9 cellular contexts compared by ENCODE assay signal in the genomic region with DNA sequence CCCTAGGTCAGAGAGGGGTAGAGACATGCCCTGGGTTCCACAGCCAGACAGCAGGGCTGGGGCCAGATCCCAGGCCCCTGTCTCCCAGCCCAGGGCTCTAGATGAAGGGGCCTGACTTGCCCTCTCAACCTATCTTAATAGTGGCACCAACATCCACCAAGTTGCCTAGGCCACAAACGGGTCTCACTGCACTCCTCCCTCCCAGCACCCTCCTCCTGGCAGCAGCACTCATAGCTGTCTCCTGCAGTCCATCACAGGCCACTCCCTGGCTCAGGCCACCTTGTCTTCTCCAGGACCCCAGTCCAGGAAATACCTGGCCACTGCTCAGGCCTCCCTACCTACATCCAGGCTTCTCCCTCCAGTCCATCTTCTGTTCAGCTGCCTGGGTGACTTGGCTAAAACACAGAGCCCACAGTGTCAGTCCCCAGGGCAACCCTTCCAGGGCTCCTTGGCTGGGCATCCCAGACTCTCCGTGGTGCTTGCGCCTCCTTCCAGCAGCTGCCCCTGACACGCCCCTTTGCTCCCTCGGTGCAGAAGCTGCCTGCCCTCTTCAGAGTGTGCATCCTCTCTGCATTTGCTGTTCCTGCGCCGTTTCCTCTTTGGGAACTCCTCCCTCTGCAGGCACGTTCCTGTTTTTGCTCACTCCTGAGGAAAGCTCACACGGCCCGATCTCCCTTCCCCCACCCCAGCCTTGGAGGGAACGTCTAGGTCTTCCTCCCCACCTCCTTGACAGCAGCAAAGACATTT. TPM values are rescaled to one million over a fixed set of nuclear protein-coding genes. Genes with fewer than 3 reads are reported as not detected.
DNase-seq lines count a peak whose midpoint lies in the region; ATAC-seq and TF ChIP-seq lines count a peak whose summit lies in the region.
"Had no signal": no experiment of that assay in that cellular context is flagged by ENCODE, and none has a peak within 500 bp of the region (broad histone marks: within the 10 kb centered on the region; RNA-seq: fewer than 3 reads in every experiment).

No MANE protein-coding gene starts in this region.

- no peak overlapping the region for H3K4me2 ChIP-seq in fibroblast of lung (ENCODE audit: extremely low read depth, insufficient read depth, low read length)

- no peak for ATAC-seq in GM21529 (IDR thresholded peaks at IDR 0.05; ENCODE audit: unreplicated experiment)
- no peak for ATAC-seq in effector memory CD8-positive, alpha-beta T cell (replicated peaks)

- no peaks in the 10 kb centered on the region for H4K20me1 ChIP-seq in fibroblast of lung (ENCODE audit: control insufficient read depth, extremely low read depth, insufficient read depth, low read length)

- H3K4me3 Mint-ChIP-seq in osteocyte (ENCODE audit: unreplicated experiment): no peak overlapping the region
- no peak overlapping the region for H3K4me3 Mint-ChIP-seq in effector memory CD8-positive, alpha-beta T cell

- peaks cover under 1% of the 10 kb centered on the region for H3K27me3 ChIP-seq in fibroblast of lung (ENCODE audit: control insufficient read depth, insufficient read depth, low read length)

- TF ChIP-seq CTCF in fibroblast of lung (conservative IDR thresholded peaks at IDR 0.05 in 1 of 2, IDR thresholded peaks at IDR 0.05 in 1 of 2; ENCODE audit: low read depth in 1 of 2, low read length in 2 of 2): peak in 1 of 2 donors; percentile 15
- no peak for TF ChIP-seq CTCF in osteocyte (IDR thresholded peaks at IDR 0.05)

- H3K9ac ChIP-seq in fibroblast of lung (ENCODE audit: insufficient read depth, low read length): peak overlapping the region; percentile 40

- H3K36me3 Mint-ChIP-seq in osteocyte (ENCODE audit: unreplicated experiment): no peaks in the 10 kb centered on the region
- H3K36me3 Mint-ChIP-seq in effector memory CD8-positive, alpha-beta T cell (ENCODE audit: insufficient read depth): no peaks in the 10 kb centered on the region

- peak overlapping the region; percentile 9 for H2AFZ ChIP-seq in fibroblast of lung (ENCODE audit: low read length)

- no peaks in the 10 kb centered on the region for H3K36me3 ChIP-seq in fibroblast of lung (ENCODE audit: control insufficient read depth, insufficient read depth, low read length)

- no peak overlapping the region for H3K27ac Mint-ChIP-seq in osteocyte (ENCODE audit: unreplicated experiment)
- H3K27ac Mint-ChIP-seq in effector memory CD8-positive, alpha-beta T cell: peak overlapping the region in 1 of 2 donors; percentile 72

- H3K9me3 Mint-ChIP-seq in osteocyte (ENCODE audit: unreplicated experiment): peaks cover 9% of the 10 kb centered on the region
- H3K9me3 Mint-ChIP-seq in effector memory CD8-positive, alpha-beta T cell: peaks cover 2 to 8% of the 10 kb centered on the region in 2 donors

- peak overlapping the region in 1 of 4 experiments; percentile 11 for H3K4me3 ChIP-seq in fibroblast of lung (replicated peaks in 1 of 4; ENCODE audit: control extremely low read depth in 1 of 4, insufficient read depth in 1 of 4, low read depth in 3 of 4, low read length in 4 of 4)

- H3K4me1 ChIP-seq in fibroblast of lung (ENCODE audit: control insufficient read depth, extremely low read depth, insufficient read depth, low read length): peaks cover 12% of the 10 kb centered on the region

- H3K9me3 ChIP-seq in fibroblast of lung (ENCODE audit: control insufficient read depth, insufficient read depth, low read depth, low read length): no peaks in the 10 kb centered on the region

- H3K79me2 ChIP-seq in fibroblast of lung (ENCODE audit: control insufficient read depth, insufficient read depth, low read length): no peaks in the 10 kb centered on the region

- H3K27ac ChIP-seq in fibroblast of lung (ENCODE audit: insufficient read depth, low read length): peak overlapping the region; percentile 79

- DNase-seq in EH (ENCODE audit: low read depth): peak; percentile 64
- DNase-seq in SHP77 treated with DMSO at 0.1 percent for 48 hours (lab: John Stamatoyannopoulos, UW): peak; percentile 43
- peak in 1 of 2 donors; percentile 58 for DNase-seq in fibroblast of lung (ENCODE audit: low read depth in 2 of 2)
- DNase-seq in osteocyte (ENCODE audit: extremely low spot score, unreplicated experiment): peak; percentile 66
- DNase-seq in effector memory CD8-positive, alpha-beta T cell: no peak
- no peak for DNase-seq in stimulated activated CD4-positive, alpha-beta T cell treated with anti-CD3 and anti-CD28 coated beads, Interleukin-4, amount 100 ng/mL, for 1 hour
- no peak for DNase-seq in iPS-NIHi11 (ENCODE audit: low spot score)

- no peaks in the 10 kb centered on the region for H3K4me1 Mint-ChIP-seq in osteocyte (ENCODE audit: unreplicated experiment)
- H3K4me1 Mint-ChIP-seq in effector memory CD8-positive, alpha-beta T cell (ENCODE audit: low read depth in 2 of 2): peaks cover 14 to 32% of the 10 kb centered on the region in 2 donors

- no peaks in the 10 kb centered on the region for H3K27me3 Mint-ChIP-seq in osteocyte (ENCODE audit: unreplicated experiment)
- peaks cover 3 to 14% of the 10 kb centered on the region in 2 donors for H3K27me3 Mint-ChIP-seq in effector memory CD8-positive, alpha-beta T cell

RNA-seq across cellular contexts. Expression of gene LRRC32, which starts 40.5 kb away (rescaled TPM):
- total RNA-seq in fibroblast of lung (15.4 and 19.2 TPM in 2 replicates), osteocyte (35.6 and 39.6 TPM in 2 replicates)
- polyA plus RNA-seq in fibroblast of lung: 18.9 and 103 TPM in 2 replicates
- polyA plus RNA-seq in fibroblast of lung (2012): 39.6 and 236 TPM in 2 replicates
- 79.7 and 528 TPM in 2 replicates for polyA minus RNA-seq in fibroblast of lung (ENCODE audit: low replicate concordance)
- polyA plus RNA-seq: naive thymus-derived CD8-positive, alpha-beta T cell had no signal

Comparison
In these comparisons a context has a peak if more than half of its experiments do, and no peak if none do; other contexts are left out.
1. DNase-seq: peak in EH (single experiment), SHP77 treated with DMSO at 0.1 percent for 48 hours (single experiment) and osteocyte (single experiment); none in effector memory CD8-positive, alpha-beta T cell (0 of 3), stimulated activated CD4-positive, alpha-beta T cell treated with anti-CD3 and anti-CD28 coated beads, Interleukin-4, amount 100 ng/mL, for 1 hour (single experiment) and iPS-NIHi11 (single experiment).